ENCODE assay signal across 1 cellular context in the genomic region with DNA sequence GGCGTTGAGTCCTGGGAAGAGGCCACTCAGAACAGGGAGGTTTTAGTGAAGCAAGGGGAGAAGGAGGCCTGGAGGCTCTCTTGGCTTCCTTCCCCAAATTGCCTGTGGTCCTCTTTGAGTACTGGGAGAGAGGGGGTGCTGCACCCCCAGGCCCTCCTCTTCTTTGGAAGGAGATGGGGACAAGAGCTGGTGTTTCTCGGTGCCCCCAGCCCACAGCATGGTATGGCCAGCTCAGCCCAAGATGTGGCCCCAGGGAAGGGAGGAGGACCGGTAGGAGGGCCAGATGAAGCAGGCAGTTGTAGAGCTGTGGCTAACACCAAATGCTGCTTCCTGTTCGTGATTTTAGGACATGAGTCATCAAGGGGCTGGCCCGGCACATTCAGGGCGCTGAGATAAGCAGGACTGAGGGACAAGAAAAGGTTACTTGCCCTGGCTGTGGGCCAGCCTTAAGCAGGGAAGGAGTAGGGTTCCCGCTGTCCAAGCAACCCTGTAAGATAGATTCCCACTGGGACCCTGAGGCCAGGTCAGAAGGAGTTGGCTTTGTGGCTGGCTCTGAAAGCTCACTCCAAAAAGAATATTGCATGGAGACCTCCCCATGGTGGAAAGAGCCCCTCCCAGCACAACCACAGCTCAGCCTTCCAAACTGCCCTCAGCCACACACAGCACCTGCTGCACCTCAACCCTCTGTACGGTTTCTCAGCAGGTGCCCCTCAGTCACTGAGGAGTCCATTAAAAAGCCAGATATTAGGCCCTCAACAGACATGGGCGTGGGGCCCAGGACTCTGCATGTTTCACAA.
TF ChIP-seq lines count a peak whose summit lies in the region.

No MANE protein-coding gene starts in this region.

TF ChIP-seq in K562, 482 proteins besides CTCF, POLR2A, EP300 and RAD21 (continued from another document and continues in another):
- TF ChIP-seq CREBBP (IDR thresholded peaks at IDR 0.05; ENCODE audit: low read depth, low read length) (no peak), SNRNP70 (optimal IDR thresholded peaks at IDR 0.05; ENCODE audit: low read depth, low read length) (no peak), ZNF695 (CRISPR knock-in tag; IDR thresholded peaks at IDR 0.05) (no peak), SREBF2 (CRISPR knock-in tag; IDR thresholded peaks at IDR 0.05) (no peak), ZFP36 (IDR thresholded peaks at IDR 0.05; ENCODE audit: low read depth, low read length, partially characterized antibody) (no peak), ZEB2 (IDR thresholded peaks at IDR 0.05) (peak; percentile 64; the same call in 1 of the 2 replicates), SP2 (IDR thresholded peaks at IDR 0.05; ENCODE audit: extremely low read depth, low read depth, low read length, poor library complexity, severe bottlenecking) (no peak), ETS2 (tag; IDR thresholded peaks at IDR 0.05; ENCODE audit: borderline replicate concordance, poor library complexity, severe bottlenecking) (no peak), TEAD4 (IDR thresholded peaks at IDR 0.05; ENCODE audit: low read length) (peak; percentile 92), TEAD4 (CRISPR knock-in tag; IDR thresholded peaks at IDR 0.05; ENCODE audit: borderline replicate concordance) (no peak), GTF2F1 (IDR thresholded peaks at IDR 0.05; ENCODE audit: low read depth, low read length) (no peak), EP400 (IDR thresholded peaks at IDR 0.05) (peak; percentile 58), DPF2 (IDR thresholded peaks at IDR 0.05) (peak; percentile 100), ZNF583 (CRISPR knock-in tag; IDR thresholded peaks at IDR 0.05) (no peak), HNRNPH1 (optimal IDR thresholded peaks at IDR 0.05; ENCODE audit: low read depth, low read length) (no peak), DACH1 (IDR thresholded peaks at IDR 0.05; ENCODE audit: partially characterized antibody) (peak; percentile 19), MAFG (tag; conservative IDR thresholded peaks at IDR 0.05) (peak; percentile 67), POLR3G (IDR thresholded peaks at IDR 0.05; ENCODE audit: extremely low read depth, insufficient read length, insufficient replicate concordance) (no peak), ZNF165 (CRISPR knock-in tag; IDR thresholded peaks at IDR 0.05; ENCODE audit: borderline replicate concordance) (no peak), RBM39 (optimal IDR thresholded peaks at IDR 0.05; ENCODE audit: low read depth, low read length) (no peak), ARHGAP35 (IDR thresholded peaks at IDR 0.05; ENCODE audit: partially characterized antibody) (no peak), RBM25 (IDR thresholded peaks at IDR 0.05; ENCODE audit: low read depth, low read length, severe bottlenecking) (peak; percentile 40), NR2C2 (CRISPR knock-in tag; IDR thresholded peaks at IDR 0.05) (no peak), NR2C2 (tag; IDR thresholded peaks at IDR 0.05) (peak; percentile 63; the same call in 1 of the 2 replicates), THRAP3 (IDR thresholded peaks at IDR 0.05; ENCODE audit: borderline replicate concordance) (no peak), ZSCAN32 (CRISPR knock-in tag; IDR thresholded peaks at IDR 0.05) (no peak), MEF2D (tag; conservative IDR thresholded peaks at IDR 0.05; ENCODE audit: low read depth) (peak; percentile 45; the same call in 1 of the 2 replicates), MBD2 (IDR thresholded peaks at IDR 0.05; ENCODE audit: borderline replicate concordance, low read depth) (peak; percentile 81; the same call in 1 of the 2 replicates), STAT5B (CRISPR knock-in tag; IDR thresholded peaks at IDR 0.05) (no peak), CHD2 (IDR thresholded peaks at IDR 0.05; ENCODE audit: low read depth, low read length) (peak; percentile 33; the same call in 1 of the 2 replicates), IFI16 (CRISPR knock-in tag; IDR thresholded peaks at IDR 0.05) (no peak), ZNF668 (CRISPR knock-in tag; IDR thresholded peaks at IDR 0.05) (no peak), SAFB2 (IDR thresholded peaks at IDR 0.05; ENCODE audit: borderline replicate concordance, low read depth, low read length, severe bottlenecking) (no peak), GABPB2 (CRISPR knock-in tag; conservative IDR thresholded peaks at IDR 0.05) (no peak), PRPF4 (IDR thresholded peaks at IDR 0.05; ENCODE audit: insufficient read depth, low read depth, low read length, poor library complexity, severe bottlenecking) (no peak), ZNF764 (CRISPR knock-in tag; IDR thresholded peaks at IDR 0.05; ENCODE audit: low read depth) (peak; percentile 78), MCM2 (IDR thresholded peaks at IDR 0.05; ENCODE audit: low read depth) (no peak), FIP1L1 (IDR thresholded peaks at IDR 0.05; ENCODE audit: low read depth, low read length, poor library complexity, severe bottlenecking) (no peak)
- TF ChIP-seq, protein P1, sequence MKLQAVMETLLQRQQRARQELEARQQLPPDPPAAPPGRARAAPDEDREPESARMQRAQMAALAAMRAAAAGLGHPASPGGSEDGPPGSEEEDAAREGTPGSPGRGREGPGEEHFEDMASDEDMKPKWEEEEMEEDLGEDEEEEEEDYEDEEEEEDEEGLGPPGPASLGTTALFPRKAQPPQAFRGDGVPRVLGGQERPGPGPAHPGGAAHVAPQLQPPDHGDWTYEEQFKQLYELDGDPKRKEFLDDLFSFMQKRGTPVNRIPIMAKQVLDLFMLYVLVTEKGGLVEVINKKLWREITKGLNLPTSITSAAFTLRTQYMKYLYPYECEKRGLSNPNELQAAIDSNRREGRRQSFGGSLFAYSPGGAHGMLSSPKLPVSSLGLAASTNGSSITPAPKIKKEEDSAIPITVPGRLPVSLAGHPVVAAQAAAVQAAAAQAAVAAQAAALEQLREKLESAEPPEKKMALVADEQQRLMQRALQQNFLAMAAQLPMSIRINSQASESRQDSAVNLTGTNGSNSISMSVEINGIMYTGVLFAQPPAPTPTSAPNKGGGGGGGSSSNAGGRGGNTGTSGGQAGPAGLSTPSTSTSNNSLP (IDR thresholded peaks at IDR 0.05; ENCODE audit: borderline replicate concordance, low read depth, low read length): 0 out of 2 replicates have a peak, but pooled peaks have one; percentile 35
- TF ChIP-seq, protein P2, sequence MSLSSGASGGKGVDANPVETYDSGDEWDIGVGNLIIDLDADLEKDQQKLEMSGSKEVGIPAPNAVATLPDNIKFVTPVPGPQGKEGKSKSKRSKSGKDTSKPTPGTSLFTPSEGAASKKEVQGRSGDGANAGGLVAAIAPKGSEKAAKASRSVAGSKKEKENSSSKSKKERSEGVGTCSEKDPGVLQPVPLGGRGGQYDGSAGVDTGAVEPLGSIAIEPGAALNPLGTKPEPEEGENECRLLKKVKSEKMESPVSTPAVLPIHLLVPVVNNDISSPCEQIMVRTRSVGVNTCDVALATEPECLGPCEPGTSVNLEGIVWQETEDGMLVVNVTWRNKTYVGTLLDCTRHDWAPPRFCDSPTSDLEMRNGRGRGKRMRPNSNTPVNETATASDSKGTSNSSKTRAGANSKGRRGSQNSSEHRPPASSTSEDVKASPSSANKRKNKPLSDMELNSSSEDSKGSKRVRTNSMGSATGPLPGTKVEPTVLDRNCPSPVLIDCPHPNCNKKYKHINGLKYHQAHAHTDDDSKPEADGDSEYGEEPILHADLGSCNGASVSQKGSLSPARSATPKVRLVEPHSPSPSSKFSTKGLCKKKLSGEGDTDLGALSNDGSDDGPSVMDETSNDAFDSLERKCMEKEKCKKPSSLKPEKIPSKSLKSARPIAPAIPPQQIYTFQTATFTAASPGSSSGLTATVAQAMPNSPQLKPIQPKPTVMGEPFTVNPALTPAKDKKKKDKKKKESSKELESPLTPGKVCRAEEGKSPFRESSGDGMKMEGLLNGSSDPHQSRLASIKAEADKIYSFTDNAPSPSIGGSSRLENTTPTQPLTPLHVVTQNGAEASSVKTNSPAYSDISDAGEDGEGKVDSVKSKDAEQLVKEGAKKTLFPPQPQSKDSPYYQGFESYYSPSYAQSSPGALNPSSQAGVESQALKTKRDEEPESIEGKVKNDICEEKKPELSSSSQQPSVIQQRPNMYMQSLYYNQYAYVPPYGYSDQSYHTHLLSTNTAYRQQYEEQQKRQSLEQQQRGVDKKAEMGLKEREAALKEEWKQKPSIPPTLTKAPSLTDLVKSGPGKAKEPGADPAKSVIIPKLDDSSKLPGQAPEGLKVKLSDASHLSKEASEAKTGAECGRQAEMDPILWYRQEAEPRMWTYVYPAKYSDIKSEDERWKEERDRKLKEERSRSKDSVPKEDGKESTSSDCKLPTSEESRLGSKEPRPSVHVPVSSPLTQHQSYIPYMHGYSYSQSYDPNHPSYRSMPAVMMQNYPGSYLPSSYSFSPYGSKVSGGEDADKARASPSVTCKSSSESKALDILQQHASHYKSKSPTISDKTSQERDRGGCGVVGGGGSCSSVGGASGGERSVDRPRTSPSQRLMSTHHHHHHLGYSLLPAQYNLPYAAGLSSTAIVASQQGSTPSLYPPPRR (CRISPR knock-in tag; IDR thresholded peaks at IDR 0.05; ENCODE audit: borderline replicate concordance): no peak
- TF ChIP-seq, protein P3, sequence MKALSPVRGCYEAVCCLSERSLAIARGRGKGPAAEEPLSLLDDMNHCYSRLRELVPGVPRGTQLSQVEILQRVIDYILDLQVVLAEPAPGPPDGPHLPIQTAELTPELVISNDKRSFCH (CRISPR knock-in tag; IDR thresholded peaks at IDR 0.05): no peak
- TF ChIP-seq, protein P3 (tag; IDR thresholded peaks at IDR 0.05): peak; percentile 95
- TF ChIP-seq, protein P4, sequence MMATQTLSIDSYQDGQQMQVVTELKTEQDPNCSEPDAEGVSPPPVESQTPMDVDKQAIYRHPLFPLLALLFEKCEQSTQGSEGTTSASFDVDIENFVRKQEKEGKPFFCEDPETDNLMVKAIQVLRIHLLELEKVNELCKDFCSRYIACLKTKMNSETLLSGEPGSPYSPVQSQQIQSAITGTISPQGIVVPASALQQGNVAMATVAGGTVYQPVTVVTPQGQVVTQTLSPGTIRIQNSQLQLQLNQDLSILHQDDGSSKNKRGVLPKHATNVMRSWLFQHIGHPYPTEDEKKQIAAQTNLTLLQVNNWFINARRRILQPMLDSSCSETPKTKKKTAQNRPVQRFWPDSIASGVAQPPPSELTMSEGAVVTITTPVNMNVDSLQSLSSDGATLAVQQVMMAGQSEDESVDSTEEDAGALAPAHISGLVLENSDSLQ (IDR thresholded peaks at IDR 0.05): peak; percentile 75; the same call in 1 of the 2 replicates
- TF ChIP-seq, protein P5, sequence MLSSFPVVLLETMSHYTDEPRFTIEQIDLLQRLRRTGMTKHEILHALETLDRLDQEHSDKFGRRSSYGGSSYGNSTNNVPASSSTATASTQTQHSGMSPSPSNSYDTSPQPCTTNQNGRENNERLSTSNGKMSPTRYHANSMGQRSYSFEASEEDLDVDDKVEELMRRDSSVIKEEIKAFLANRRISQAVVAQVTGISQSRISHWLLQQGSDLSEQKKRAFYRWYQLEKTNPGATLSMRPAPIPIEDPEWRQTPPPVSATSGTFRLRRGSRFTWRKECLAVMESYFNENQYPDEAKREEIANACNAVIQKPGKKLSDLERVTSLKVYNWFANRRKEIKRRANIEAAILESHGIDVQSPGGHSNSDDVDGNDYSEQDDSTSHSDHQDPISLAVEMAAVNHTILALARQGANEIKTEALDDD (IDR thresholded peaks at IDR 0.05): peak; percentile 61; the same call in 1 of the 2 replicates
- TF ChIP-seq, protein P6, sequence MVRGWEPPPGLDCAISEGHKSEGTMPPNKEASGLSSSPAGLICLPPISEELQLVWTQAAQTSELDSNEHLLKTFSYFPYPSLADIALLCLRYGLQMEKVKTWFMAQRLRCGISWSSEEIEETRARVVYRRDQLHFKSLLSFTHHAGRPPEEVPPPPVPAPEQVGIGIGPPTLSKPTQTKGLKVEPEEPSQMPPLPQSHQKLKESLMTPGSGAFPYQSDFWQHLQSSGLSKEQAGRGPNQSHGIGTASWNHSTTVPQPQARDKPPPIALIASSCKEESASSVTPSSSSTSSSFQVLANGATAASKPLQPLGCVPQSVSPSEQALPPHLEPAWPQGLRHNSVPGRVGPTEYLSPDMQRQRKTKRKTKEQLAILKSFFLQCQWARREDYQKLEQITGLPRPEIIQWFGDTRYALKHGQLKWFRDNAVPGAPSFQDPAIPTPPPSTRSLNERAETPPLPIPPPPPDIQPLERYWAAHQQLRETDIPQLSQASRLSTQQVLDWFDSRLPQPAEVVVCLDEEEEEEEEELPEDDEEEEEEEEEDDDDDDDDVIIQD (CRISPR knock-in tag; IDR thresholded peaks at IDR 0.05): no peak
- TF ChIP-seq, protein P7, sequence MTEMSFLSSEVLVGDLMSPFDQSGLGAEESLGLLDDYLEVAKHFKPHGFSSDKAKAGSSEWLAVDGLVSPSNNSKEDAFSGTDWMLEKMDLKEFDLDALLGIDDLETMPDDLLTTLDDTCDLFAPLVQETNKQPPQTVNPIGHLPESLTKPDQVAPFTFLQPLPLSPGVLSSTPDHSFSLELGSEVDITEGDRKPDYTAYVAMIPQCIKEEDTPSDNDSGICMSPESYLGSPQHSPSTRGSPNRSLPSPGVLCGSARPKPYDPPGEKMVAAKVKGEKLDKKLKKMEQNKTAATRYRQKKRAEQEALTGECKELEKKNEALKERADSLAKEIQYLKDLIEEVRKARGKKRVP (CRISPR knock-in tag; IDR thresholded peaks at IDR 0.05): no peak
- TF ChIP-seq, protein P8, sequence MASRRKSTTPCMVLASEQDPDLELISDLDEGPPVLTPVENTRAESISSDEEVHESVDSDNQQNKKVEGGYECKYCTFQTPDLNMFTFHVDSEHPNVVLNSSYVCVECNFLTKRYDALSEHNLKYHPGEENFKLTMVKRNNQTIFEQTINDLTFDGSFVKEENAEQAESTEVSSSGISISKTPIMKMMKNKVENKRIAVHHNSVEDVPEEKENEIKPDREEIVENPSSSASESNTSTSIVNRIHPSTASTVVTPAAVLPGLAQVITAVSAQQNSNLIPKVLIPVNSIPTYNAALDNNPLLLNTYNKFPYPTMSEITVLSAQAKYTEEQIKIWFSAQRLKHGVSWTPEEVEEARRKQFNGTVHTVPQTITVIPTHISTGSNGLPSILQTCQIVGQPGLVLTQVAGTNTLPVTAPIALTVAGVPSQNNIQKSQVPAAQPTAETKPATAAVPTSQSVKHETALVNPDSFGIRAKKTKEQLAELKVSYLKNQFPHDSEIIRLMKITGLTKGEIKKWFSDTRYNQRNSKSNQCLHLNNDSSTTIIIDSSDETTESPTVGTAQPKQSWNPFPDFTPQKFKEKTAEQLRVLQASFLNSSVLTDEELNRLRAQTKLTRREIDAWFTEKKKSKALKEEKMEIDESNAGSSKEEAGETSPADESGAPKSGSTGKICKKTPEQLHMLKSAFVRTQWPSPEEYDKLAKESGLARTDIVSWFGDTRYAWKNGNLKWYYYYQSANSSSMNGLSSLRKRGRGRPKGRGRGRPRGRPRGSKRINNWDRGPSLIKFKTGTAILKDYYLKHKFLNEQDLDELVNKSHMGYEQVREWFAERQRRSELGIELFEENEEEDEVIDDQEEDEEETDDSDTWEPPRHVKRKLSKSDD (conservative IDR thresholded peaks at IDR 0.05; ENCODE audit: low read length): no peak
- TF ChIP-seq, protein P9, sequence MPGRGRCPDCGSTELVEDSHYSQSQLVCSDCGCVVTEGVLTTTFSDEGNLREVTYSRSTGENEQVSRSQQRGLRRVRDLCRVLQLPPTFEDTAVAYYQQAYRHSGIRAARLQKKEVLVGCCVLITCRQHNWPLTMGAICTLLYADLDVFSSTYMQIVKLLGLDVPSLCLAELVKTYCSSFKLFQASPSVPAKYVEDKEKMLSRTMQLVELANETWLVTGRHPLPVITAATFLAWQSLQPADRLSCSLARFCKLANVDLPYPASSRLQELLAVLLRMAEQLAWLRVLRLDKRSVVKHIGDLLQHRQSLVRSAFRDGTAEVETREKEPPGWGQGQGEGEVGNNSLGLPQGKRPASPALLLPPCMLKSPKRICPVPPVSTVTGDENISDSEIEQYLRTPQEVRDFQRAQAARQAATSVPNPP (IDR thresholded peaks at IDR 0.05; ENCODE audit: borderline replicate concordance, insufficient read depth, insufficient read length): no peak
